ENCODE assay signal across 29 cellular contexts in the genomic region with DNA sequence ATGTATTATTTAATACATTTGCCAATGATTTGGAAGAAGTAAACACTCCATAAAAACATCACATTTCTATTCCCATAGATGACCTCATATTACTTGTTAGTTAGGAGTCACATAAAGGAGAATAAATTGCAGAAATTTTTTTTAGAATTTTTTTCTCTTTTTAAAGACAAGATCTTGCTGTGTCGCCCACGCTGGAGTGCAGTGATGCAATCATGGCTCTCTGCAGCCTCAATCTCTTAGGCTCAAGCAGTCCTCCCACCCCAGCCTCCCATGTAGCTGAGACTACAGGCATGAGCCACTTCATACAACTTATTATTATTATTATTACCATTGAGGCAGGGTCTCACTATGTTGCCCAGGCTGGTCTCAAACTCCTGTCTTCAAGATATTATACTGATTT.
"Had no signal": no experiment of that assay in that cellular context is flagged by ENCODE, and none has a peak within 500 bp of the region (broad histone marks: within the 10 kb centered on the region; RNA-seq: fewer than 3 reads in every experiment).

No MANE protein-coding gene starts in this region.

- H3K36me3 ChIP-seq: stomach, suprapubic skin, thoracic aorta, thyroid gland, tibial artery, tibial nerve, transverse colon, upper lobe of left lung, upper lobe of right lung, uterus, vagina had no signal

- H3K4me1 ChIP-seq: stomach, suprapubic skin, testis, thyroid gland, tibial artery, tibial nerve, transverse colon, upper lobe of left lung, upper lobe of right lung, uterus, vagina had no signal

- FAIRE-seq: urothelium cell line had no signal

- H3K27ac Mint-ChIP-seq: stimulated activated effector memory CD8-positive, alpha-beta T cell treated with anti-CD3 and anti-CD28 coated beads, Interleukin-12 subunit alpha, Interleukin-12 subunit beta, amount 100 ng/mL, for 72 hours; stimulated activated memory B cell treated with anti-CD40 and anti-IgM and Interleukin-4, amounts not matched to agents 10 μg/mL and 1 μg/mL and 100 μg/mL, for 72 hours; stimulated activated naive B cell treated with anti-CD40 and anti-IgM and Interleukin-4, amounts not matched to agents 10 μg/mL and 1 μg/mL and 100 μg/mL, for 72 hours; stimulated activated naive CD8-positive, alpha-beta T cell treated with anti-CD3 and anti-CD28 coated beads, Interleukin-15, Interleukin-2, amounts not matched to agents 100 ng/mL and 50 ng/mL, for 24 hours; type B pancreatic cell had no signal

- H3K27me3 ChIP-seq: stomach, suprapubic skin, testis, thyroid gland, tibial artery, tibial nerve, transverse colon, upper lobe of left lung, upper lobe of right lung, uterus, vagina had no signal

- H3K4me3 ChIP-seq: stomach, suprapubic skin, testis, thoracic aorta, thyroid gland, tibial artery, tibial nerve, transverse colon, upper lobe of left lung, upper lobe of right lung, uterus, vagina had no signal

- DNase-seq: stimulated activated CD4-positive, alpha-beta T cell treated with anti-CD3 and anti-CD28 coated beads, Interleukin-2, amount 100 ng/mL, for 48 hours; stimulated activated CD4-positive, alpha-beta T cell treated with anti-CD3 and anti-CD28 coated beads, Interleukin-4, amount 100 ng/mL, for 1 hour; stimulated activated CD4-positive, alpha-beta T cell treated with anti-CD3 and anti-CD28 coated beads, Interleukin-4, amount 100 ng/mL, for 24 hours; stimulated activated CD4-positive, alpha-beta T cell treated with anti-CD3 and anti-CD28 coated beads, Interleukin-4, amount 100 ng/mL, for 4 hours; stimulated activated CD8-positive, alpha-beta memory T cell treated with anti-CD3 and anti-CD28 coated beads, Interleukin-4, amount 100 ng/mL, for 48 hours; stimulated activated naive B cell treated with anti-CD40 and anti-IgM and Interleukin-4, amounts not matched to agents 10 μg/mL and 1 μg/mL and 100 μg/mL, for 72 hours; stimulated activated naive CD4-positive, alpha-beta T cell; stimulated activated naive CD4-positive, alpha-beta T cell treated with Interleukin-2 at 50 U/mL for 16 hours; stimulated activated naive CD8-positive, alpha-beta T cell treated with anti-CD3 and anti-CD28 coated beads, Interleukin-15, amount 100 ng/mL, for 72 hours; stimulated activated naive CD8-positive, alpha-beta T cell treated with anti-CD3 and anti-CD28 coated beads, Interleukin-15, Interleukin-2, amounts not matched to agents 100 U/mL and 50 U/mL, for 24 hours; stomach; substantia nigra; testis; thyroid gland; tibial artery; transverse colon; trophoblast cell; upper lobe of left lung; upper lobe of right lung; uterus had no signal

- H3K27me3 Mint-ChIP-seq: stimulated activated memory B cell treated with anti-CD40 and anti-IgM and Interleukin-4, amounts not matched to agents 10 μg/mL and 1 μg/mL and 100 μg/mL, for 72 hours; stimulated activated naive B cell treated with anti-CD40 and anti-IgM and Interleukin-4, amounts not matched to agents 10 μg/mL and 1 μg/mL and 100 μg/mL, for 72 hours; stimulated activated naive CD8-positive, alpha-beta T cell treated with anti-CD3 and anti-CD28 coated beads, Interleukin-15, amount 100 ng/mL, for 72 hours had no signal

- H3K4me1 Mint-ChIP-seq: stimulated activated effector memory CD8-positive, alpha-beta T cell treated with anti-CD3 and anti-CD28 coated beads, Interleukin-12 subunit alpha, Interleukin-12 subunit beta, amount 100 ng/mL, for 72 hours; stimulated activated memory B cell treated with anti-CD40 and anti-IgM and Interleukin-4, amounts not matched to agents 10 μg/mL and 1 μg/mL and 100 μg/mL, for 72 hours; stimulated activated naive B cell treated with anti-CD40 and anti-IgM and Interleukin-4, amounts not matched to agents 10 μg/mL and 1 μg/mL and 100 μg/mL, for 72 hours; stimulated activated naive CD8-positive, alpha-beta T cell treated with anti-CD3 and anti-CD28 coated beads, Interleukin-15, amount 100 ng/mL, for 72 hours had no signal

- H3K27ac ChIP-seq: stomach, suprapubic skin, testis, thoracic aorta, thyroid gland, tibial artery, tibial nerve, transverse colon, upper lobe of left lung, upper lobe of right lung, uterus, vagina had no signal

- H3K36me3 Mint-ChIP-seq: stimulated activated effector memory CD8-positive, alpha-beta T cell treated with anti-CD3 and anti-CD28 coated beads, Interleukin-12 subunit alpha, Interleukin-12 subunit beta, amount 100 ng/mL, for 72 hours; stimulated activated memory B cell treated with anti-CD40 and anti-IgM and Interleukin-4, amounts not matched to agents 10 μg/mL and 1 μg/mL and 100 μg/mL, for 72 hours; stimulated activated naive B cell treated with anti-CD40 and anti-IgM and Interleukin-4, amounts not matched to agents 10 μg/mL and 1 μg/mL and 100 μg/mL, for 72 hours; type B pancreatic cell had no signal

- H3K9me3 ChIP-seq: stomach, suprapubic skin, testis, thoracic aorta, thyroid gland, tibial artery, tibial nerve, transverse colon, upper lobe of left lung, upper lobe of right lung, uterus, vagina had no signal

- H3K4me3 Mint-ChIP-seq: stimulated activated effector memory CD8-positive, alpha-beta T cell treated with anti-CD3 and anti-CD28 coated beads, Interleukin-12 subunit alpha, Interleukin-12 subunit beta, amount 100 ng/mL, for 72 hours; stimulated activated memory B cell treated with anti-CD40 and anti-IgM and Interleukin-4, amounts not matched to agents 10 μg/mL and 1 μg/mL and 100 μg/mL, for 72 hours; stimulated activated naive B cell treated with anti-CD40 and anti-IgM and Interleukin-4, amounts not matched to agents 10 μg/mL and 1 μg/mL and 100 μg/mL, for 72 hours; stimulated activated naive CD8-positive, alpha-beta T cell treated with anti-CD3 and anti-CD28 coated beads, Interleukin-15, amount 100 ng/mL, for 72 hours; stimulated activated naive CD8-positive, alpha-beta T cell treated with anti-CD3 and anti-CD28 coated beads, Interleukin-15, Interleukin-2, amounts not matched to agents 100 ng/mL and 50 ng/mL, for 24 hours; type B pancreatic cell had no signal

- H3K9me3 Mint-ChIP-seq: stimulated activated effector memory CD8-positive, alpha-beta T cell treated with anti-CD3 and anti-CD28 coated beads, Interleukin-12 subunit alpha, Interleukin-12 subunit beta, amount 100 ng/mL, for 72 hours; stimulated activated memory B cell treated with anti-CD40 and anti-IgM and Interleukin-4, amounts not matched to agents 10 μg/mL and 1 μg/mL and 100 μg/mL, for 72 hours; stimulated activated naive B cell treated with anti-CD40 and anti-IgM and Interleukin-4, amounts not matched to agents 10 μg/mL and 1 μg/mL and 100 μg/mL, for 72 hours; stimulated activated naive CD8-positive, alpha-beta T cell treated with anti-CD3 and anti-CD28 coated beads, Interleukin-15, amount 100 ng/mL, for 72 hours; stimulated activated naive CD8-positive, alpha-beta T cell treated with anti-CD3 and anti-CD28 coated beads, Interleukin-15, Interleukin-2, amounts not matched to agents 100 ng/mL and 50 ng/mL, for 24 hours; type B pancreatic cell had no signal

- ATAC-seq: stimulated activated effector memory CD8-positive, alpha-beta T cell treated with anti-CD3 and anti-CD28 coated beads, Interleukin-12 subunit alpha, Interleukin-12 subunit beta, amount 100 ng/mL, for 72 hours; stimulated activated memory B cell treated with anti-CD40 and anti-IgM and Interleukin-4, amounts not matched to agents 10 μg/mL and 1 μg/mL and 100 μg/mL, for 72 hours; stimulated activated naive B cell treated with anti-CD40 and anti-IgM and Interleukin-4, amounts not matched to agents 10 μg/mL and 1 μg/mL and 100 μg/mL, for 72 hours; stimulated activated naive CD8-positive, alpha-beta T cell treated with anti-CD3 and anti-CD28 coated beads, Interleukin-15, amount 100 ng/mL, for 72 hours; stimulated activated naive CD8-positive, alpha-beta T cell treated with anti-CD3 and anti-CD28 coated beads, Interleukin-15, Interleukin-2, amounts not matched to agents 100 U/mL and 50 U/mL, for 24 hours; upper lobe of right lung had no signal
